In the genomic region with DNA sequence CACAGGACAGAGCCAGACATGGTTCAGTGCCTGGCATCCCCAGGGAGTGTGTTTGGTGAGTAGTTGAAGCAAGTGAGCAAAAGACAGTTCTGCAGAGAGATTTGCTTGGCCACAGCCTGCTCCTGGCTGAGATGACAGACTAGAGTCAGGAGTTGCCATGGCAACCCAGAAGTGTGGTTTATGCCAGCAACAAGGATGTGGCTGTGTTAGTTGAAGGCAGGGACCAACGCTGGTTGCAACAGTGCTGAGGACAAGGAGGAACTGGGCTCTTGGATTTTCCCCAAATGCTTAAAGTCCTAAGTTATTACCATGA, we compare ENCODE assay signal across 9 cellular contexts. TPM values are rescaled to one million over a fixed set of nuclear protein-coding genes. Genes with fewer than 3 reads are reported as not detected.
A peak's percentile ranks its signal among the peaks of the same experiment; 100 is the strongest.
DNase-seq lines count a peak whose midpoint lies in the region; ATAC-seq, FAIRE-seq and TF ChIP-seq lines count a peak whose summit lies in the region.
"Had no signal": no experiment of that assay in that cellular context is flagged by ENCODE, and none has a peak within 500 bp of the region (broad histone marks: within the 10 kb centered on the region; RNA-seq: fewer than 3 reads in every experiment).

No MANE protein-coding gene starts in this region.

- no peak for TF ChIP-seq CTCF in RWPE1 (conservative IDR thresholded peaks at IDR 0.05; ENCODE audit: low read depth)

- ATAC-seq in HG02852 (IDR thresholded peaks at IDR 0.05; ENCODE audit: unreplicated experiment), result no peak

- no peak overlapping the region for H3K27ac ChIP-seq in RWPE1
- H3K27ac ChIP-seq: epithelial cell of prostate had no signal

- CTCF ChIA-PET in RWPE1 (lab: Yijun Ruan, JAX), result no interaction called here

- no peak for FAIRE-seq in urothelium cell line (lab: Jason Lieb, UNC)

- DNase-seq in GM04503 (ENCODE audit: low read depth), result peak; percentile 93
- DNase-seq in NOMO-1 treated with DMSO at 0.1 percent for 48 hours (lab: John Stamatoyannopoulos, UW; ENCODE audit: unreplicated experiment), result peak; percentile 60
- peak; percentile 63 for DNase-seq in cerebellar cortex (ENCODE audit: low spot score)
- DNase-seq in lung microvascular endothelial cell (ENCODE audit: low read depth in 2 of 2), result peak; percentile 20 to 54
- peak; percentile 57 for DNase-seq in urothelium cell line (ENCODE audit: low spot score)
- no peak for DNase-seq in RWPE1 (ENCODE audit: low spot score)
- no peak for DNase-seq in T-helper 9 cell

- POLR2A ChIA-PET in RWPE1 (lab: Yijun Ruan, JAX; ENCODE audit: low non-redundant PET), result no interaction called here

RNA-seq across cellular contexts. Expression of gene NXNL2, which starts 2.7 kb away (rescaled TPM):
- total RNA-seq in lung microvascular endothelial cell, result under 0.01 and 0.79 TPM in 2 replicates

Comparison
In these comparisons a context has a peak if more than half of its experiments do, and no peak if none do; other contexts are left out.
1. DNase-seq: peak in GM04503 (single experiment), NOMO-1 treated with DMSO at 0.1 percent for 48 hours (single experiment), cerebellar cortex (single experiment), lung microvascular endothelial cell (2 of 2) and urothelium cell line (single experiment); none in RWPE1 (single experiment) and T-helper 9 cell (single experiment).